In genomic region chr3:27960133-27960532, GRCh38 we compare ENCODE assay signal across 15 cellular contexts.
DNase-seq lines count a peak whose midpoint lies in the region; FAIRE-seq and TF ChIP-seq lines count a peak whose summit lies in the region.
"Had no signal": no experiment of that assay in that cellular context is flagged by ENCODE, and none has a peak within 500 bp of the region (broad histone marks: within the 10 kb centered on the region; RNA-seq: fewer than 3 reads in every experiment).

No MANE protein-coding gene starts in this region.

- no peaks in the 10 kb centered on the region for H3K79me2 ChIP-seq in PC-9 (ENCODE audit: low read depth)

- H3K36me3 ChIP-seq in PC-9 (ENCODE audit: low read depth), result no peaks in the 10 kb centered on the region
- H3K36me3 ChIP-seq: heart right ventricle, lower lobe of right lung had no signal

- no peak overlapping the region for H3K4me3 Mint-ChIP-seq in activated CD4-positive, alpha-beta T cell treated with anti-CD3 and anti-CD28 coated beads, Interleukin-2, amount 10 ng/mL, durations not matched to agents 24 days and 14 days

- POLR2A ChIA-PET in PC-9 (lab: Charles Lee; ENCODE audit: unreplicated experiment), result no interaction called here

- H3K9me2 ChIP-seq in PC-9 (ENCODE audit: insufficient read depth), result no peaks in the 10 kb centered on the region

- H3K4me1 Mint-ChIP-seq in activated CD4-positive, alpha-beta T cell treated with anti-CD3 and anti-CD28 coated beads, Interleukin-2, amount 10 ng/mL, durations not matched to agents 24 days and 14 days, result peaks cover 5% of the 10 kb centered on the region

- no peak for FAIRE-seq in HTR-8/SVneo (lab: Jason Lieb, UNC)
- FAIRE-seq: G401.6 had no signal

- H4K20me1 ChIP-seq in PC-9 (ENCODE audit: insufficient read depth), result no peaks in the 10 kb centered on the region

- CTCF ChIA-PET in PC-9 (lab: Charles Lee), result no interaction called here

- H3K27me3 Mint-ChIP-seq in activated CD4-positive, alpha-beta T cell treated with anti-CD3 and anti-CD28 coated beads, Interleukin-2, amount 10 ng/mL, durations not matched to agents 24 days and 14 days, result no peaks in the 10 kb centered on the region

- H3K4me2 ChIP-seq in PC-9, result no peak overlapping the region

- no peaks in the 10 kb centered on the region for H3K36me3 Mint-ChIP-seq in activated CD4-positive, alpha-beta T cell treated with anti-CD3 and anti-CD28 coated beads, Interleukin-2, amount 10 ng/mL, durations not matched to agents 24 days and 14 days (ENCODE audit: low read depth)

- DNase-seq in A172 (ENCODE audit: low spot score) (peak; percentile 59), ELR (ENCODE audit: low read depth) (peak; percentile 41), RKO (ENCODE audit: low spot score) (peak; percentile 86), fibroblast of peridontal ligament (ENCODE audit: extremely low read depth) (peak; percentile 62), HTR-8/SVneo (ENCODE audit: insufficient read length, low spot score) (no peak), PC-9 (no peak)
- DNase-seq in activated CD4-positive, alpha-beta T cell treated with anti-CD3 and anti-CD28 coated beads, Interleukin-2, amount 10 ng/mL, durations not matched to agents 24 days and 14 days, result no peak
- no peak for DNase-seq in activated CD4-positive, alpha-beta T cell treated with anti-CD3 and anti-CD28 coated beads, Interleukin-2, amount 50 U/mL, for 4 hours
- DNase-seq: C1 segment of cervical spinal cord, heart right ventricle, lower lobe of right lung, NCI-H1105, NCI-H446 treated with DMSO at 0.1 percent for 48 hours, nucleus accumbens had no signal

- peaks cover 8% of the 10 kb centered on the region for H3K9me3 Mint-ChIP-seq in activated CD4-positive, alpha-beta T cell treated with anti-CD3 and anti-CD28 coated beads, Interleukin-2, amount 10 ng/mL, durations not matched to agents 24 days and 14 days

- no peaks in the 10 kb centered on the region for H3K9me3 ChIP-seq in PC-9 (ENCODE audit: insufficient read depth, low read depth)
- H3K9me3 ChIP-seq: lower lobe of right lung had no signal

- H3K27ac Mint-ChIP-seq in activated CD4-positive, alpha-beta T cell treated with anti-CD3 and anti-CD28 coated beads, Interleukin-2, amount 10 ng/mL, durations not matched to agents 24 days and 14 days, result no peak overlapping the region

- BruUV-seq in PC-9 (replicated peaks; lab: Mats Ljungman, UMichigan), result no TSS peak

- H2AFZ ChIP-seq in PC-9, result no peak overlapping the region

- no peaks in the 10 kb centered on the region for H3K27me3 ChIP-seq in PC-9 (ENCODE audit: insufficient read depth, low read depth)

- no peak for TF ChIP-seq CTCF in PC-9 (conservative IDR thresholded peaks at IDR 0.05)

- H3K4me3 ChIP-seq in PC-9, result no peak overlapping the region
- H3K4me3 ChIP-seq: heart right ventricle, lower lobe of right lung had no signal

- intact Hi-C loops in PC-9 (cut with micrococcal nuclease; ENCODE audit: unreplicated experiment), result no loop called here
- intact Hi-C loops in activated CD4-positive, alpha-beta T cell treated with anti-CD3 and anti-CD28 coated beads, Interleukin-2, amount 10 ng/mL, durations not matched to agents 24 days and 14 days (cut with micrococcal nuclease), result loop anchor here (2.0 kb wide), 2 partner anchors 33 to 91 kb away; no protein-coding TSS in a partner anchor

- no peak overlapping the region for H3K27ac ChIP-seq in PC-9
- H3K27ac ChIP-seq: heart right ventricle, lower lobe of right lung had no signal

- no peaks in the 10 kb centered on the region for H3K4me1 ChIP-seq in PC-9 (replicated peaks; ENCODE audit: insufficient read depth)
- H3K4me1 ChIP-seq: heart right ventricle, lower lobe of right lung had no signal

- no peaks in the 10 kb centered on the region for H3F3A ChIP-seq in PC-9 (ENCODE audit: insufficient read depth, low read depth)

Comparison
In these comparisons a context has a peak if more than half of its experiments do, and no peak if none do; other contexts are left out.
1. DNase-seq: peak in A172 (single experiment), ELR (single experiment), RKO (single experiment) and fibroblast of peridontal ligament (single experiment); none in HTR-8/SVneo (single experiment), PC-9 (0 of 2), activated CD4-positive, alpha-beta T cell treated with anti-CD3 and anti-CD28 coated beads, Interleukin-2, amount 10 ng/mL, durations not matched to agents 24 days and 14 days (single experiment) and activated CD4-positive, alpha-beta T cell treated with anti-CD3 and anti-CD28 coated beads, Interleukin-2, amount 50 U/mL, for 4 hours (0 of 2).